In genomic region chr5:55982957-55983381, GRCh38 we compare ENCODE assay signal across 9 cellular contexts. TPM values are rescaled to one million over a fixed set of nuclear protein-coding genes. Genes with fewer than 3 reads are reported as not detected.
DNase-seq lines count a peak whose midpoint lies in the region; ATAC-seq and TF ChIP-seq lines count a peak whose summit lies in the region.
"Had no signal": no experiment of that assay in that cellular context is flagged by ENCODE, and none has a peak within 500 bp of the region (broad histone marks: within the 10 kb centered on the region; RNA-seq: fewer than 3 reads in every experiment).

No MANE protein-coding gene starts in this region.

- peak; percentile 32 for ATAC-seq in Right ventricle myocardium inferior
- ATAC-seq in HG02970 (IDR thresholded peaks at IDR 0.05; ENCODE audit: low FRiP score, unreplicated experiment), result no peak
- ATAC-seq in GM19351 (IDR thresholded peaks at IDR 0.05; ENCODE audit: unreplicated experiment), result no peak

- no peaks in the 10 kb centered on the region for H3K27me3 Mint-ChIP-seq in activated T-helper 1 cell treated with anti-CD3 and anti-CD28 coated beads, Interleukin-12 subunit alpha, Interleukin-12 subunit beta, Interleukin-2, Interleukin-4 antibody, amounts not matched to agents 30 ng/mL and 10 ng/mL and 1 ng/mL, durations not matched to agents 14 hours and 24 hours and 36 hours (ENCODE audit: insufficient read depth)
- H3K27me3 Mint-ChIP-seq in type B pancreatic cell, result no peaks in the 10 kb centered on the region

- H3K4me3 ChIP-seq in left ventricle myocardium inferior, result no peak overlapping the region

- peaks cover 38% of the 10 kb centered on the region for H3K36me3 ChIP-seq in left ventricle myocardium inferior

- peak overlapping the region; percentile 56 for H3K4me3 Mint-ChIP-seq in activated T-helper 1 cell treated with anti-CD3 and anti-CD28 coated beads, Interleukin-12 subunit alpha, Interleukin-12 subunit beta, Interleukin-2, Interleukin-4 antibody, amounts not matched to agents 30 ng/mL and 10 ng/mL and 1 ng/mL, durations not matched to agents 14 hours and 24 hours and 36 hours
- H3K4me3 Mint-ChIP-seq in type B pancreatic cell, result no peak overlapping the region

- H3K27ac Mint-ChIP-seq in activated T-helper 1 cell treated with anti-CD3 and anti-CD28 coated beads, Interleukin-12 subunit alpha, Interleukin-12 subunit beta, Interleukin-2, Interleukin-4 antibody, amounts not matched to agents 30 ng/mL and 10 ng/mL and 1 ng/mL, durations not matched to agents 14 hours and 24 hours and 36 hours, result peak overlapping the region; percentile 51
- peak overlapping the region; percentile 10 for H3K27ac Mint-ChIP-seq in type B pancreatic cell

- H3K36me3 Mint-ChIP-seq in activated T-helper 1 cell treated with anti-CD3 and anti-CD28 coated beads, Interleukin-12 subunit alpha, Interleukin-12 subunit beta, Interleukin-2, Interleukin-4 antibody, amounts not matched to agents 30 ng/mL and 10 ng/mL and 1 ng/mL, durations not matched to agents 14 hours and 24 hours and 36 hours (ENCODE audit: low read depth), result peaks cover 31% of the 10 kb centered on the region
- peaks cover 18% of the 10 kb centered on the region for H3K36me3 Mint-ChIP-seq in type B pancreatic cell

- DNase-seq in Right ventricle myocardium inferior (ENCODE audit: missing footprints), result no peak
- no peak for DNase-seq in cardiac septum (ENCODE audit: low spot score)
- DNase-seq in activated T-helper 1 cell treated with anti-CD3 and anti-CD28 coated beads, Interleukin-12 subunit alpha, Interleukin-12 subunit beta, Interleukin-2, Interleukin-4 antibody, amounts not matched to agents 30 ng/mL and 10 ng/mL and 1 ng/mL, durations not matched to agents 14 hours and 24 hours and 36 hours (ENCODE audit: low spot score), result no peak
- no peak for DNase-seq in left ventricle myocardium inferior
- DNase-seq in type B pancreatic cell (ENCODE audit: extremely low spot score, unreplicated experiment), result no peak
- DNase-seq in D341Med (ENCODE audit: low spot score), result no peak
- DNase-seq: Calu3 had no signal

- no peaks in the 10 kb centered on the region for H3K9me3 Mint-ChIP-seq in activated T-helper 1 cell treated with anti-CD3 and anti-CD28 coated beads, Interleukin-12 subunit alpha, Interleukin-12 subunit beta, Interleukin-2, Interleukin-4 antibody, amounts not matched to agents 30 ng/mL and 10 ng/mL and 1 ng/mL, durations not matched to agents 14 hours and 24 hours and 36 hours
- no peaks in the 10 kb centered on the region for H3K9me3 Mint-ChIP-seq in type B pancreatic cell

- H3K4me1 Mint-ChIP-seq in activated T-helper 1 cell treated with anti-CD3 and anti-CD28 coated beads, Interleukin-12 subunit alpha, Interleukin-12 subunit beta, Interleukin-2, Interleukin-4 antibody, amounts not matched to agents 30 ng/mL and 10 ng/mL and 1 ng/mL, durations not matched to agents 14 hours and 24 hours and 36 hours (ENCODE audit: low read depth), result peaks cover 81% of the 10 kb centered on the region
- peaks cover 5% of the 10 kb centered on the region for H3K4me1 Mint-ChIP-seq in type B pancreatic cell (ENCODE audit: unreplicated experiment)

- H3K4me1 ChIP-seq in left ventricle myocardium inferior, result peaks cover 78% of the 10 kb centered on the region

- no peaks in the 10 kb centered on the region for H3K27me3 ChIP-seq in left ventricle myocardium inferior (ENCODE audit: low read depth)

- TF ChIP-seq CTCF in left ventricle myocardium inferior (IDR thresholded peaks at IDR 0.05; ENCODE audit: borderline replicate concordance), result peak; percentile 31
- TF ChIP-seq CTCF in type B pancreatic cell (conservative IDR thresholded peaks at IDR 0.05), result peak; percentile 26

- intact Hi-C loops in Right ventricle myocardium inferior (cut with DNase I), result no loop called here
- intact Hi-C loops in cardiac septum (cut with DNase I), result no loop called here
- intact Hi-C loops in activated T-helper 1 cell treated with anti-CD3 and anti-CD28 coated beads, Interleukin-12 subunit alpha, Interleukin-12 subunit beta, Interleukin-2, Interleukin-4 antibody, amounts not matched to agents 30 ng/mL and 10 ng/mL and 1 ng/mL, durations not matched to agents 14 hours and 24 hours and 36 hours (cut with micrococcal nuclease), result loop anchor here (1.0 to 5.0 kb wide), 2 partner anchors 218 to 854 kb away; no protein-coding TSS in a partner anchor
- intact Hi-C loops in left ventricle myocardium inferior (cut with micrococcal nuclease), result no loop called here

- H3K9me3 ChIP-seq in left ventricle myocardium inferior (replicated peaks), result no peaks in the 10 kb centered on the region

- H3K27ac ChIP-seq in left ventricle myocardium inferior (replicated peaks), result no peak overlapping the region

RNA-seq across cellular contexts. Expression of gene IL6ST, which starts 11.8 kb away (rescaled TPM):
- total RNA-seq in Right ventricle myocardium inferior, result 145 TPM
- total RNA-seq in cardiac septum, result 131 TPM
- 85.8 and 86.1 TPM in 2 replicates for total RNA-seq in activated T-helper 1 cell treated with anti-CD3 and anti-CD28 coated beads, Interleukin-12 subunit alpha, Interleukin-12 subunit beta, Interleukin-2, Interleukin-4 antibody, amounts not matched to agents 30 ng/mL and 10 ng/mL and 1 ng/mL, durations not matched to agents 14 hours and 24 hours and 36 hours
- total RNA-seq in left ventricle myocardium inferior, result 125 TPM
- total RNA-seq in type B pancreatic cell (ENCODE audit: low replicate concordance), result 61.6 and 74.7 TPM in 2 replicates
